10 cellular contexts compared by ENCODE assay signal in the genomic region with DNA sequence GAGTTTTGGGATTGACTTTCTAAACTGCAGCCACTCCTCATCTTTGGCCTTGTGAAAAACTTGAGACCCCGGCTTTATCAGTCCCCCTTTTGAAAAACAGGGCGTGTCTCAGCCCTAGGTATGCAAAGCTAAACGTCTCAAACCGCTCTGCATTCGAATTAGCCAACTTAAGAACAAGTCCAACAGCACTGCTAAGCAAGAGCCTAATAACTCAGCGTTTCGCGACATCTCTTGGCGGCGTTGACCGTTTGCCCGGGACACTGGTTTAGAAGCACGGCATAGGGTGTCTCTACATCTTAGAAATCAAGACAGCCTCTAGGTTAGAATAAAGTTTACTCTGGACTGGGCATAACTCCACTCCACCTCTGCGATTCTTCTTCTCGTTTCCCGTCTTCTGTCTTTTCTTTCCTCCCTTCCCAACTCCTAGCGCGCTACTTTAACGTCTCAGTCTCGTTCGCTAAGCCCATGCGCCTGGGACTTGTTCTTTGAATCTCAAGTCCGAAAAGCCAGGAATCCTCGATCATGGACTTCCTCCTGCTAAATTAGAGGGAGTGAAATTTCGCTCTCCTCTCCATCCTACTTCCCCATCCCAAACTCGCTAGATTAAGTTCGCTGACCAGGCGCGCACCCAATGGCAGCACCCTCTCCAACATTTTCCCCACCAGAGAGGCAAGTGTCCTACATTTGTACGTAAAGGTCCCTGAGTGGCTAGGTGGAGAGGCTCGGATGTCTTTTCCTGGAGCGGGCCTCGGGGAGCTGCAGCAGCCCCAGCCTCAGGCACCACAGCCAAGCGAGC. TPM values are rescaled to one million over a fixed set of nuclear protein-coding genes. Genes with fewer than 3 reads are reported as not detected.
DNase-seq lines count a peak whose midpoint lies in the region; TF ChIP-seq lines count a peak whose summit lies in the region.
"Had no signal": no experiment of that assay in that cellular context is flagged by ENCODE, and none has a peak within 500 bp of the region (broad histone marks: within the 10 kb centered on the region; RNA-seq: fewer than 3 reads in every experiment).

No MANE protein-coding gene starts in this region.

- no peaks in the 10 kb centered on the region for H3K9me3 Mint-ChIP-seq in activated T-helper 1 cell treated with anti-CD3 and anti-CD28 coated beads, Interleukin-12 subunit alpha, Interleukin-12 subunit beta, Interleukin-2, Interleukin-4 antibody, amounts not matched to agents 30 ng/mL and 10 ng/mL and 1 ng/mL, durations not matched to agents 14 hours and 24 hours and 36 hours

- peaks cover 4% of the 10 kb centered on the region for H3K36me3 Mint-ChIP-seq in activated T-helper 1 cell treated with anti-CD3 and anti-CD28 coated beads, Interleukin-12 subunit alpha, Interleukin-12 subunit beta, Interleukin-2, Interleukin-4 antibody, amounts not matched to agents 30 ng/mL and 10 ng/mL and 1 ng/mL, durations not matched to agents 14 hours and 24 hours and 36 hours (ENCODE audit: low read depth)

- no peak for TF ChIP-seq CTCF in GM12864 (IDR thresholded peaks at IDR 0.05; ENCODE audit: low read depth, low read length, missing control alignments)
- TF ChIP-seq CTCF in GM10248 (IDR thresholded peaks at IDR 0.05; ENCODE audit: control extremely low read depth, extremely low read depth, low read depth, missing control alignments): no peak

- H3K4me3 Mint-ChIP-seq in activated T-helper 1 cell treated with anti-CD3 and anti-CD28 coated beads, Interleukin-12 subunit alpha, Interleukin-12 subunit beta, Interleukin-2, Interleukin-4 antibody, amounts not matched to agents 30 ng/mL and 10 ng/mL and 1 ng/mL, durations not matched to agents 14 hours and 24 hours and 36 hours: no peak overlapping the region

- intact Hi-C loops in activated T-helper 1 cell treated with anti-CD3 and anti-CD28 coated beads, Interleukin-12 subunit alpha, Interleukin-12 subunit beta, Interleukin-2, Interleukin-4 antibody, amounts not matched to agents 30 ng/mL and 10 ng/mL and 1 ng/mL, durations not matched to agents 14 hours and 24 hours and 36 hours (cut with micrococcal nuclease): loop anchor here (10.0 kb wide), 1 partner anchor 459 kb away; a partner anchor contains a TSS

- H3K4me3 ChIP-seq in GM12864 (ENCODE audit: low read depth, low read length) (peak overlapping the region; percentile 53), skeletal muscle cell (ENCODE audit: low read depth, low read length) (peak overlapping the region; percentile 44)

- peak overlapping the region; percentile 34 for H3K27ac Mint-ChIP-seq in activated T-helper 1 cell treated with anti-CD3 and anti-CD28 coated beads, Interleukin-12 subunit alpha, Interleukin-12 subunit beta, Interleukin-2, Interleukin-4 antibody, amounts not matched to agents 30 ng/mL and 10 ng/mL and 1 ng/mL, durations not matched to agents 14 hours and 24 hours and 36 hours

- peaks cover 17% of the 10 kb centered on the region for H3K4me1 Mint-ChIP-seq in activated T-helper 1 cell treated with anti-CD3 and anti-CD28 coated beads, Interleukin-12 subunit alpha, Interleukin-12 subunit beta, Interleukin-2, Interleukin-4 antibody, amounts not matched to agents 30 ng/mL and 10 ng/mL and 1 ng/mL, durations not matched to agents 14 hours and 24 hours and 36 hours (ENCODE audit: low read depth)

- DNase-seq in GM12864 (ENCODE audit: low read depth): no peak
- DNase-seq in activated T-helper 1 cell treated with anti-CD3 and anti-CD28 coated beads, Interleukin-12 subunit alpha, Interleukin-12 subunit beta, Interleukin-2, Interleukin-4 antibody, amounts not matched to agents 30 ng/mL and 10 ng/mL and 1 ng/mL, durations not matched to agents 14 hours and 24 hours and 36 hours (ENCODE audit: low spot score): no peak
- DNase-seq in iris pigment epithelial cell (ENCODE audit: low read depth): peak; percentile 34
- DNase-seq in skeletal muscle cell (ENCODE audit: low read depth): no peak
- no peak for DNase-seq in NCI-H2081 (lab: John Stamatoyannopoulos, UW)
- no peak for DNase-seq in erythroblast (lab: John Stamatoyannopoulos, UW)
- DNase-seq in NCI-H526 treated with DMSO at 0.1 percent for 48 hours (lab: John Stamatoyannopoulos, UW): no peak
- DNase-seq in GM10248 (ENCODE audit: extremely low spot score): no peak
- DNase-seq: activated effector memory CD4-positive, alpha-beta T cell treated with anti-CD3 and anti-CD28 coated beads, Interleukin-2, amount 50 U/mL, for 16 hours; stimulated activated CD4-positive, alpha-beta T cell treated with anti-CD3 and anti-CD28 coated beads, Interleukin-4, amount 100 ng/mL, for 4 hours had no signal

- CTCF ChIA-PET in GM10248 (lab: Yijun Ruan, JAX): interaction anchor here (0.9 to 5.4 kb wide), 5 partner anchors 8 to 1442 kb away, joined by 3 to 27 read pairs (median 3); a partner anchor contains a TSS

- POLR2A ChIA-PET in GM10248 (lab: Yijun Ruan, JAX): no interaction called here

- TF ChIP-seq POLR2A in erythroblast (IDR thresholded peaks at IDR 0.05; ENCODE audit: low read length): no peak

- peaks cover 71% of the 10 kb centered on the region for H3K27me3 Mint-ChIP-seq in activated T-helper 1 cell treated with anti-CD3 and anti-CD28 coated beads, Interleukin-12 subunit alpha, Interleukin-12 subunit beta, Interleukin-2, Interleukin-4 antibody, amounts not matched to agents 30 ng/mL and 10 ng/mL and 1 ng/mL, durations not matched to agents 14 hours and 24 hours and 36 hours (ENCODE audit: insufficient read depth)

RNA-seq across cellular contexts. Expression of a gene that starts 10.5 kb away (rescaled TPM):
- not detected in 2 replicates for total RNA-seq in activated T-helper 1 cell treated with anti-CD3 and anti-CD28 coated beads, Interleukin-12 subunit alpha, Interleukin-12 subunit beta, Interleukin-2, Interleukin-4 antibody, amounts not matched to agents 30 ng/mL and 10 ng/mL and 1 ng/mL, durations not matched to agents 14 hours and 24 hours and 36 hours
